ENCODE assay signal across 26 cellular contexts in genomic region chr18:35264409-35264808, GRCh38.
"Had no signal": no experiment of that assay in that cellular context is flagged by ENCODE, and none has a peak within 500 bp of the region (broad histone marks: within the 10 kb centered on the region; RNA-seq: fewer than 3 reads in every experiment).

No MANE protein-coding gene starts in this region.

- DNase-seq: hippocampal formation; immature natural killer cell; left ventricle myocardium inferior; mesendoderm; naive B cell; natural killer cell; nephron progenitor cell; ovary; stimulated activated CD4-positive, alpha-beta T cell treated with anti-CD3 and anti-CD28 coated beads, Interleukin-12 subunit alpha, Interleukin-12 subunit beta, amount 100 ng/mL, for 4 hours; stimulated activated CD4-positive, alpha-beta T cell treated with anti-CD3 and anti-CD28 coated beads, Interleukin-15, amount 100 ng/mL, for 24 hours; stimulated activated CD4-positive, alpha-beta T cell treated with anti-CD3 and anti-CD28 coated beads, Interleukin-2, amount 100 ng/mL, for 24 hours; stimulated activated CD4-positive, alpha-beta T cell treated with anti-CD3 and anti-CD28 coated beads, Interleukin-4, amount 100 ng/mL, for 1 hour; stimulated activated naive CD4-positive, alpha-beta T cell; tibial artery; uterus had no signal

- H3K27me3 ChIP-seq: ovary, right atrium auricular region, suprapubic skin, tibial artery, uterus had no signal

- H3K4me3 Mint-ChIP-seq: immature natural killer cell; mesothelial cell of epicardium; natural killer cell; nephron progenitor cell; stimulated activated naive CD8-positive, alpha-beta T cell treated with anti-CD3 and anti-CD28 coated beads, Interleukin-15, Interleukin-2, amounts not matched to agents 100 ng/mL and 50 ng/mL, for 24 hours; type B pancreatic cell had no signal

- H3K27me3 Mint-ChIP-seq: naive B cell; progenitor cell of endocrine pancreas; stimulated activated naive CD8-positive, alpha-beta T cell treated with anti-CD3 and anti-CD28 coated beads, Interleukin-15, Interleukin-2, amounts not matched to agents 100 ng/mL and 50 ng/mL, for 24 hours; type B pancreatic cell had no signal

- FAIRE-seq: islet of Langerhans had no signal

- H3K4me1 ChIP-seq: right atrium auricular region, uterus had no signal

- H3K4me3 ChIP-seq: left ventricle myocardium inferior, lung, ovary, right atrium auricular region, skin epidermis, suprapubic skin, thoracic aorta, tibial artery, uterus had no signal

- H3K27ac Mint-ChIP-seq: mesothelial cell of epicardium; progenitor cell of endocrine pancreas; stimulated activated naive CD8-positive, alpha-beta T cell treated with anti-CD3 and anti-CD28 coated beads, Interleukin-15, Interleukin-2, amounts not matched to agents 100 ng/mL and 50 ng/mL, for 24 hours; type B pancreatic cell had no signal

- H3K36me3 ChIP-seq: ovary, uterus had no signal

- H3K36me3 Mint-ChIP-seq: natural killer cell had no signal

- ATAC-seq: natural killer cell, sciatic nerve had no signal

- H3K4me1 Mint-ChIP-seq: mesothelial cell of epicardium, nephron progenitor cell had no signal

- H3K9me3 ChIP-seq: ovary, right atrium auricular region, suprapubic skin, thoracic aorta, tibial artery, uterus had no signal

- H3K27ac ChIP-seq: left ventricle myocardium inferior, ovary, right atrium auricular region, skin epidermis, suprapubic skin, thoracic aorta, tibial artery, uterus had no signal
